21 cellular contexts compared by ENCODE assay signal in genomic region chr19:37845932-37846331, GRCh38.
DNase-seq lines count a peak whose midpoint lies in the region; TF ChIP-seq lines count a peak whose summit lies in the region.
"Had no signal": no experiment of that assay in that cellular context is flagged by ENCODE, and none has a peak within 500 bp of the region (broad histone marks: within the 10 kb centered on the region; RNA-seq: fewer than 3 reads in every experiment).

No MANE protein-coding gene starts in this region.

- H3K4me3 ChIP-seq in AG04449 (ENCODE audit: low read depth, low read length) (no peak overlapping the region), foreskin fibroblast (ENCODE audit: low read depth in 1 of 2, low read length in 2 of 2) (no peak overlapping the region), colonic mucosa (no peak overlapping the region)
- H3K4me3 ChIP-seq: Peyer's patch, SJSA1 had no signal

- H3K27me3 ChIP-seq in colonic mucosa = no peaks in the 10 kb centered on the region
- H3K27me3 ChIP-seq: Peyer's patch, SJSA1 had no signal

- intact Hi-C loops in colonic mucosa (cut with DNase I) = no loop called here

- H3K27ac Mint-ChIP-seq in HFFc6 = no peak overlapping the region
- H3K27ac Mint-ChIP-seq: B cell, CD14-positive monocyte, H9 had no signal

- no peak overlapping the region for H3K4me3 Mint-ChIP-seq in HFFc6
- H3K4me3 Mint-ChIP-seq: B cell, CD14-positive monocyte, H9 had no signal

- H3K27ac ChIP-seq in colonic mucosa = no peak overlapping the region
- H3K27ac ChIP-seq: Peyer's patch, SJSA1 had no signal

- H3K9ac ChIP-seq in colonic mucosa (ENCODE audit: low read depth in 2 of 2, low read length in 2 of 2) = no peak overlapping the region

- no peaks in the 10 kb centered on the region; the same call in 1 of the 2 replicates for H3K27me3 Mint-ChIP-seq in HFFc6 (ENCODE audit: insufficient read depth)
- H3K27me3 Mint-ChIP-seq: B cell had no signal

- CTCF ChIA-PET in AG04449 (lab: Yijun Ruan, JAX) = no interaction called here

- POLR2A ChIA-PET in AG04449 (lab: Yijun Ruan, JAX) = no interaction called here

- TF ChIP-seq CTCF in AG04449 (IDR thresholded peaks at IDR 0.05; ENCODE audit: insufficient read depth, low read length, missing control alignments) (no peak), HFFc6 (IDR thresholded peaks at IDR 0.05) (no peak), foreskin fibroblast (IDR thresholded peaks at IDR 0.05; ENCODE audit: low read depth, low read length) (no peak), colonic mucosa (IDR thresholded peaks at IDR 0.05) (no peak), GM20000 (IDR thresholded peaks at IDR 0.05; ENCODE audit: extremely low read depth, missing control alignments) (no peak)

- H3K9me3 Mint-ChIP-seq in HFFc6 = peaks cover 4% of the 10 kb centered on the region; the same call in 1 of the 2 replicates

- H3K36me3 ChIP-seq in colonic mucosa = no peaks in the 10 kb centered on the region
- H3K36me3 ChIP-seq: Peyer's patch, SJSA1 had no signal

- H3K4me1 ChIP-seq in colonic mucosa = no peaks in the 10 kb centered on the region
- H3K4me1 ChIP-seq: Peyer's patch, SJSA1 had no signal

- H3K4me1 Mint-ChIP-seq in HFFc6 (ENCODE audit: low read depth) = peaks cover 10% of the 10 kb centered on the region
- H3K4me1 Mint-ChIP-seq: B cell, CD14-positive monocyte, H9 had no signal

- no peaks in the 10 kb centered on the region for H3K36me3 Mint-ChIP-seq in HFFc6 (ENCODE audit: low read depth)
- H3K36me3 Mint-ChIP-seq: CD14-positive monocyte had no signal

- H3K9me3 ChIP-seq in colonic mucosa = no peaks in the 10 kb centered on the region
- H3K9me3 ChIP-seq: Peyer's patch, SJSA1 had no signal

- DNase-seq in AG04449 (ENCODE audit: low read depth, low spot score) (peak; percentile 24), HFFc6 (peak; percentile 2), astrocyte of the hippocampus (ENCODE audit: low read depth, low spot score) (peak; percentile 59), foreskin fibroblast (peak; percentile 3 to 8), colonic mucosa (no peak), SKM-1 treated with dmso at 0.1 percent for 144 hours (lab: John Stamatoyannopoulos, UW; ENCODE audit: unreplicated experiment) (no peak), NCI-H524 (lab: John Stamatoyannopoulos, UW) (no peak), GM20000 (ENCODE audit: low spot score) (no peak)
- DNase-seq: 8988T, H9, KG1, MV-4-11, NCI-H1105 treated with DMSO at 0.1 percent for 48 hours, NCI-H2029 treated with DMSO at 0.1 percent for 48 hours, NCI-H345, NCI-H524 treated with DMSO at 0.1 percent for 48 hours, NCI-H82, Peyer's patch had no signal

Comparison
In these comparisons a context has a peak if more than half of its experiments do, and no peak if none do; other contexts are left out.
1. DNase-seq: peak in AG04449 (single experiment), HFFc6 (single experiment), astrocyte of the hippocampus (single experiment) and foreskin fibroblast (2 of 2); none in colonic mucosa (single experiment), SKM-1 treated with dmso at 0.1 percent for 144 hours (single experiment), NCI-H524 (0 of 2) and GM20000 (single experiment).